In genomic region chr12:122891661-122892525, GRCh38 we compare ENCODE assay signal across 8 cellular contexts. TPM values are rescaled to one million over a fixed set of nuclear protein-coding genes. Genes with fewer than 3 reads are reported as not detected.
DNase-seq lines count a peak whose midpoint lies in the region; ATAC-seq and TF ChIP-seq lines count a peak whose summit lies in the region.

No MANE protein-coding gene starts in this region.

- H3K9ac ChIP-seq in HCT116 (ENCODE audit: low read length) = peak overlapping the region; percentile 69

- intact Hi-C loops in HCT116 (cut with micrococcal nuclease) = no loop called here

- no peak overlapping the region for H3K4me3 Mint-ChIP-seq in T-cell

- H3K36me3 Mint-ChIP-seq in T-cell = peaks cover 7% of the 10 kb centered on the region

- peak overlapping the region; percentile 16 to 19 for H3K27ac Mint-ChIP-seq in T-cell

- peak overlapping the region; percentile 86 for H3K4me2 ChIP-seq in HCT116 (ENCODE audit: low read length)

- no peaks in the 10 kb centered on the region for H3K27me3 ChIP-seq in HCT116 (ENCODE audit: insufficient read depth, low read length)

- H3K36me3 ChIP-seq in HCT116 (ENCODE audit: control insufficient read depth in 1 of 2, insufficient read depth in 2 of 2, low read length in 2 of 2) = no peaks in the 10 kb centered on the region

- RAD21 ChIA-PET in HCT116 (lab: Charles Lee; ENCODE audit: low non-redundant PET in 1 of 2, low total read pairs in 2 of 2, uncharacterized antibody in 2 of 2, unreplicated experiment in 2 of 2) = no interaction called here

- TF ChIP-seq POLR2A in HCT116 (IDR thresholded peaks at IDR 0.05; ENCODE audit: borderline replicate concordance, extremely low read depth, insufficient read depth, insufficient read length) = no peak

- DNase-seq in HCT116 (ENCODE audit: low read depth, low spot score) (no peak), T-cell (no peak), foreskin melanocyte (peak; percentile 97), DMS 273 treated with DMSO at 0.1 percent for 48 hours (lab: John Stamatoyannopoulos, UW) (no peak)
- no peak for DNase-seq in activated CD8-positive, alpha-beta memory T cell treated with anti-CD3 and anti-CD28 coated beads, Interleukin-2, amount 50 U/mL, for 4 hours

- peaks cover 92 to 99% (median 94%) of the 10 kb centered on the region in 3 donors for H3K4me1 Mint-ChIP-seq in T-cell

- TF ChIP-seq CTCF in HCT116 (IDR thresholded peaks at IDR 0.05 in 2 of 3, conservative IDR thresholded peaks at IDR 0.05 in 1 of 3; ENCODE audit: borderline replicate concordance in 1 of 3, insufficient read depth in 1 of 3, low read depth in 2 of 3, low read length in 2 of 3) = no peak

- H3K4me3 ChIP-seq in HCT116 (replicated peaks in 1 of 2; ENCODE audit: low read depth in 1 of 2, low read length in 2 of 2) (peak overlapping the region; percentile 3 to 33; a peak in 1 of 4 replicates), skin epidermis (peak overlapping the region in 1 of 7 experiments; percentile 4)

- no TSS peak for BruUV-seq in HCT116 (replicated peaks; lab: Mats Ljungman, UMichigan)

- H3K4me1 ChIP-seq in HCT116 (ENCODE audit: control insufficient read depth in 1 of 2, insufficient read depth in 2 of 2, low read length in 2 of 2) = peaks cover 69 to 87% of the 10 kb centered on the region in 2 experiments

- H3K9me3 ChIP-seq in HCT116 (ENCODE audit: control insufficient read depth in 1 of 2, insufficient read depth in 1 of 2, low read depth in 1 of 2, low read length in 2 of 2) = no peaks in the 10 kb centered on the region

- ATAC-seq in HCT116 (no peak), T-cell (replicated peaks in 1 of 4) (no peak), GM21526 (IDR thresholded peaks at IDR 0.05; ENCODE audit: low FRiP score, unreplicated experiment) (no peak), HG02870 (IDR thresholded peaks at IDR 0.05; ENCODE audit: unreplicated experiment) (no peak)

- CTCF ChIA-PET in HCT116 (lab: Charles Lee) = interaction anchor here (1.1 to 1.3 kb wide), 2 partner anchors 11 to 12 kb away, joined by 3 to 4 read pairs; no protein-coding TSS in a partner anchor
- CTCF ChIA-PET in T-cell (lab: Charles Lee) = interaction anchor here (0.7 to 0.9 kb wide), 3 partner anchors 9 to 61 kb away, joined by 3 read pairs; no protein-coding TSS in a partner anchor

- H4K20me1 ChIP-seq in HCT116 (ENCODE audit: insufficient read depth) = peaks cover 6% of the 10 kb centered on the region; the same call in 1 of the 2 replicates

- H2AFZ ChIP-seq in HCT116 (ENCODE audit: low read depth, low read length, poor library complexity, severe bottlenecking) = no peak overlapping the region

- H3K27ac ChIP-seq in HCT116 (ENCODE audit: low read depth, low read length) (peak overlapping the region; percentile 82; the same call in 1 of the 2 replicates), skin epidermis (peak overlapping the region in 18 of 21 experiments; percentile 32 to 84 (median 62))

- H3K9me2 ChIP-seq in HCT116 (ENCODE audit: insufficient read depth) = no peaks in the 10 kb centered on the region

- POLR2A ChIA-PET in HCT116 (lab: Charles Lee) = interaction anchor here (0.7 to 2.4 kb wide), 5 partner anchors 10 to 341 kb away, joined by 3 to 5 read pairs (median 3); partner anchors contain the start of genes MPHOSPH9 and MTRFR
- POLR2A ChIA-PET in T-cell (lab: Charles Lee) = interaction anchor here (0.8 to 1.2 kb wide), 2 partner anchors 9 to 10 kb away, joined by 3 to 4 read pairs; no protein-coding TSS in a partner anchor

- peaks cover 90% of the 10 kb centered on the region for H3K79me2 ChIP-seq in HCT116 (ENCODE audit: insufficient read depth, low read length)

- H3K27me3 Mint-ChIP-seq in T-cell = no peaks in the 10 kb centered on the region

- H3K9me3 Mint-ChIP-seq in T-cell = peaks cover 0 to 5% (median 0%) of the 10 kb centered on the region in 3 donors

- no peak for TF ChIP-seq RAD21 in HCT116 (IDR thresholded peaks at IDR 0.05; ENCODE audit: low read depth)

TF ChIP-seq in HCT116, 20 proteins besides CTCF, POLR2A, EP300 and RAD21:
- TF ChIP-seq EZH2 (IDR thresholded peaks at IDR 0.05) (no peak), EGR1 (IDR thresholded peaks at IDR 0.05; ENCODE audit: low read depth) (no peak), ELF1 (IDR thresholded peaks at IDR 0.05; ENCODE audit: borderline replicate concordance, low read depth) (no peak), CEBPB (IDR thresholded peaks at IDR 0.05; ENCODE audit: low read depth) (no peak), REST (IDR thresholded peaks at IDR 0.05; ENCODE audit: low read depth) (no peak), SP1 (IDR thresholded peaks at IDR 0.05; ENCODE audit: low read depth) (no peak), TCF7L2 (IDR thresholded peaks at IDR 0.05; ENCODE audit: borderline replicate concordance, extremely low read depth, insufficient read depth, insufficient read length) (no peak), CBX3 (IDR thresholded peaks at IDR 0.05; ENCODE audit: low read depth) (no peak), EZH2phosphoT487 (IDR thresholded peaks at IDR 0.05; ENCODE audit: borderline replicate concordance) (no peak), JUND (IDR thresholded peaks at IDR 0.05) (no peak), ZFX (IDR thresholded peaks at IDR 0.05) (no peak), SRF (IDR thresholded peaks at IDR 0.05; ENCODE audit: low read depth) (no peak), FOSL1 (IDR thresholded peaks at IDR 0.05; ENCODE audit: low read depth) (no peak), SIN3A (IDR thresholded peaks at IDR 0.05; ENCODE audit: low read depth) (no peak)
- TF ChIP-seq, protein P1, sequence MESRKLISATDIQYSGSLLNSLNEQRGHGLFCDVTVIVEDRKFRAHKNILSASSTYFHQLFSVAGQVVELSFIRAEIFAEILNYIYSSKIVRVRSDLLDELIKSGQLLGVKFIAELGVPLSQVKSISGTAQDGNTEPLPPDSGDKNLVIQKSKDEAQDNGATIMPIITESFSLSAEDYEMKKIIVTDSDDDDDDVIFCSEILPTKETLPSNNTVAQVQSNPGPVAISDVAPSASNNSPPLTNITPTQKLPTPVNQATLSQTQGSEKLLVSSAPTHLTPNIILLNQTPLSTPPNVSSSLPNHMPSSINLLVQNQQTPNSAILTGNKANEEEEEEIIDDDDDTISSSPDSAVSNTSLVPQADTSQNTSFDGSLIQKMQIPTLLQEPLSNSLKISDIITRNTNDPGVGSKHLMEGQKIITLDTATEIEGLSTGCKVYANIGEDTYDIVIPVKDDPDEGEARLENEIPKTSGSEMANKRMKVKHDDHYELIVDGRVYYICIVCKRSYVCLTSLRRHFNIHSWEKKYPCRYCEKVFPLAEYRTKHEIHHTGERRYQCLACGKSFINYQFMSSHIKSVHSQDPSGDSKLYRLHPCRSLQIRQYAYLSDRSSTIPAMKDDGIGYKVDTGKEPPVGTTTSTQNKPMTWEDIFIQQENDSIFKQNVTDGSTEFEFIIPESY (IDR thresholded peaks at IDR 0.05; ENCODE audit: extremely low read depth, insufficient replicate concordance, low read length) = no peak
TF ChIP-seq in HCT116: peak in this region for 0.

RNA-seq across cellular contexts. Expression of gene VPS37B, which starts 4.0 kb away (rescaled TPM):
- 55.0 TPM for total RNA-seq in HCT116 (2021; ENCODE audit: unreplicated experiment)
- 48.3 and 53.6 TPM in 2 replicates for polyA plus RNA-seq in HCT116 (2012)
- total RNA-seq in T-cell = 10 to 100 TPM; 25.9 to 85.8 (median 34.6) TPM

RNA-seq across cellular contexts. Expression of gene HIP1R, which starts 56.6 kb away (rescaled TPM):
- total RNA-seq in HCT116 (2021; ENCODE audit: unreplicated experiment) = 57.8 TPM
- 36.7 and 38.8 TPM in 2 replicates for polyA plus RNA-seq in HCT116 (2012)
- 100 to 1,000 TPM; 108 to 123 (median 116) TPM for total RNA-seq in T-cell
